Comparison of ENCODE assay signal across 12 cellular contexts in genomic region chr15:92949604-92950249, GRCh38.
A peak's percentile ranks its signal among the peaks of the same experiment; 100 is the strongest.
DNase-seq lines count a peak whose midpoint lies in the region; ATAC-seq and TF ChIP-seq lines count a peak whose summit lies in the region.
"Had no signal": no experiment of that assay in that cellular context is flagged by ENCODE, and none has a peak within 500 bp of the region (broad histone marks: within the 10 kb centered on the region; RNA-seq: fewer than 3 reads in every experiment).

No MANE protein-coding gene starts in this region.

- no peak for ATAC-seq in stimulated activated naive CD8-positive, alpha-beta T cell treated with anti-CD3 and anti-CD28 coated beads, Interleukin-15, amount 100 ng/mL, for 72 hours
- ATAC-seq in stimulated activated naive CD8-positive, alpha-beta T cell treated with anti-CD3 and anti-CD28 coated beads, Interleukin-15, Interleukin-2, amounts not matched to agents 100 U/mL and 50 U/mL, for 24 hours, result no peak
- ATAC-seq in RWPE2 (ENCODE audit: low read depth), result peak; percentile 43
- no peak for ATAC-seq in GM18907 (IDR thresholded peaks at IDR 0.05; ENCODE audit: unreplicated experiment)
- ATAC-seq: naive thymus-derived CD4-positive, alpha-beta T cell had no signal

- peaks cover 33% of the 10 kb centered on the region for H3K9me3 ChIP-seq in RWPE2 (ENCODE audit: severe bottlenecking)
- peaks cover 9% of the 10 kb centered on the region for H3K9me3 ChIP-seq in iPS-18c (ENCODE audit: control insufficient read depth, insufficient read depth, low read length)

- peak overlapping the region; percentile 18 for H3K27ac ChIP-seq in RWPE2 (ENCODE audit: poor library complexity, severe bottlenecking)

- peaks cover 100% of the 10 kb centered on the region for H3K36me3 ChIP-seq in RWPE2 (ENCODE audit: low read depth)

- H3K4me1 ChIP-seq in RWPE2 (ENCODE audit: insufficient read depth, poor library complexity, severe bottlenecking), result no peaks in the 10 kb centered on the region

- TF ChIP-seq CTCF in RWPE2 (IDR thresholded peaks at IDR 0.05; ENCODE audit: poor library complexity, severe bottlenecking), result no peak

- H3K4me3 ChIP-seq in RWPE2 (ENCODE audit: severe bottlenecking) (no peak overlapping the region), iPS-18c (ENCODE audit: insufficient read depth, low read depth, low read length) (peak overlapping the region; percentile 5; the same call in 1 of the 2 replicates)

- no peaks in the 10 kb centered on the region for H3K27me3 ChIP-seq in RWPE2 (ENCODE audit: insufficient read depth, poor library complexity, severe bottlenecking)

- peak overlapping the region; percentile 83 to 93 for H3K27ac Mint-ChIP-seq in stimulated activated naive CD8-positive, alpha-beta T cell treated with anti-CD3 and anti-CD28 coated beads, Interleukin-15, amount 100 ng/mL, for 72 hours

- H3K27me3 Mint-ChIP-seq in stimulated activated naive CD8-positive, alpha-beta T cell treated with anti-CD3 and anti-CD28 coated beads, Interleukin-15, amount 100 ng/mL, for 72 hours, result no peaks in the 10 kb centered on the region
- H3K27me3 Mint-ChIP-seq: naive thymus-derived CD4-positive, alpha-beta T cell had no signal

- DNase-seq in stimulated activated naive CD8-positive, alpha-beta T cell treated with anti-CD3 and anti-CD28 coated beads, Interleukin-15, amount 100 ng/mL, for 72 hours, result no peak
- DNase-seq in stimulated activated naive CD8-positive, alpha-beta T cell treated with anti-CD3 and anti-CD28 coated beads, Interleukin-15, Interleukin-2, amounts not matched to agents 100 U/mL and 50 U/mL, for 24 hours, result no peak
- DNase-seq in RWPE2 (ENCODE audit: low spot score) (no peak), SHP77 (lab: John Stamatoyannopoulos, UW) (no peak)
- DNase-seq in stimulated activated CD4-positive, alpha-beta T cell treated with anti-CD3 and anti-CD28 coated beads, Interleukin-4, amount 100 ng/mL, for 1 hour, result no peak
- no peak for DNase-seq in activated CD4-positive, alpha-beta T cell treated with anti-CD3 and anti-CD28 coated beads for 4 hours
- DNase-seq: NCI-H2107; stimulated activated CD4-positive, alpha-beta T cell treated with anti-CD3 and anti-CD28 coated beads, Interleukin-15, amount 100 ng/mL, for 24 hours; stimulated activated naive CD4-positive, alpha-beta T cell had no signal

- H3K9me3 Mint-ChIP-seq in stimulated activated naive CD8-positive, alpha-beta T cell treated with anti-CD3 and anti-CD28 coated beads, Interleukin-15, amount 100 ng/mL, for 72 hours, result peaks cover 31 to 32% of the 10 kb centered on the region in 2 donors

- H3K4me3 Mint-ChIP-seq in stimulated activated naive CD8-positive, alpha-beta T cell treated with anti-CD3 and anti-CD28 coated beads, Interleukin-15, amount 100 ng/mL, for 72 hours, result no peak overlapping the region

- H3K4me1 Mint-ChIP-seq in stimulated activated naive CD8-positive, alpha-beta T cell treated with anti-CD3 and anti-CD28 coated beads, Interleukin-15, amount 100 ng/mL, for 72 hours, result no peaks in the 10 kb centered on the region
